Comparison of ENCODE assay signal across 9 cellular contexts in genomic region chr10:92849576-92850090, GRCh38. TPM values are rescaled to one million over a fixed set of nuclear protein-coding genes. Genes with fewer than 3 reads are reported as not detected.
DNase-seq lines count a peak whose midpoint lies in the region; ATAC-seq and TF ChIP-seq lines count a peak whose summit lies in the region.
"Had no signal": no experiment of that assay in that cellular context is flagged by ENCODE, and none has a peak within 500 bp of the region (broad histone marks: within the 10 kb centered on the region; RNA-seq: fewer than 3 reads in every experiment).

No MANE protein-coding gene starts in this region.

- no peak for ATAC-seq in activated naive CD8-positive, alpha-beta T cell treated with anti-CD3 and anti-CD28 coated beads, Interleukin-2, amount 50 U/mL, for 24 hours

- H3K4me3 Mint-ChIP-seq in activated naive CD8-positive, alpha-beta T cell treated with anti-CD3 and anti-CD28 coated beads, Interleukin-2, amount 50 U/mL, for 24 hours: peak overlapping the region; percentile 84

- H4K5ac ChIP-seq in mesendoderm (ENCODE audit: low read length): no peak overlapping the region

- no peak for DNase-seq in BJ (ENCODE audit: low read depth)
- no peak for DNase-seq in HFF-Myc (ENCODE audit: extremely low read depth, low read depth)
- no peak for DNase-seq in activated naive CD8-positive, alpha-beta T cell treated with anti-CD3 and anti-CD28 coated beads, Interleukin-2, amount 50 U/mL, for 24 hours
- DNase-seq in OCI-M2 (lab: John Stamatoyannopoulos, UW; ENCODE audit: unreplicated experiment): no peak
- DNase-seq in Ammon's horn (ENCODE audit: low spot score): no peak
- no peak for DNase-seq in mesendoderm
- DNase-seq in NCI-H345 (lab: John Stamatoyannopoulos, UW): no peak
- DNase-seq: NCI-H1105 had no signal

- H3K79me1 ChIP-seq in mesendoderm (ENCODE audit: low read length): no peaks in the 10 kb centered on the region

- H3K9me3 ChIP-seq in mucosa of rectum (ENCODE audit: control insufficient read depth in 2 of 2, low read length in 2 of 2): no peaks in the 10 kb centered on the region

- TF ChIP-seq CTCF in BJ (IDR thresholded peaks at IDR 0.05; ENCODE audit: insufficient read depth, low read depth, low read length) (no peak), HFF-Myc (IDR thresholded peaks at IDR 0.05; ENCODE audit: low read depth, low read length, missing control alignments) (no peak)

- H3K4me3 ChIP-seq in BJ (ENCODE audit: low read depth, low read length) (peak overlapping the region; percentile 95; the same call in 1 of the 2 replicates), HFF-Myc (replicated peaks; ENCODE audit: low read depth, low read length) (peak overlapping the region; percentile 85), mucosa of rectum (ENCODE audit: low read length in 2 of 2) (peak overlapping the region; percentile 80 to 86), mesendoderm (ENCODE audit: low read length) (no peak overlapping the region)

- H3K36me3 ChIP-seq in BJ (ENCODE audit: control insufficient read depth, insufficient read depth, low read length): no peaks in the 10 kb centered on the region
- no peaks in the 10 kb centered on the region for H3K36me3 ChIP-seq in mucosa of rectum (ENCODE audit: control insufficient read depth in 2 of 2, insufficient read depth in 2 of 2, low read length in 2 of 2)
- H3K36me3 ChIP-seq in mesendoderm (ENCODE audit: control insufficient read depth, insufficient read depth, low read length): no peaks in the 10 kb centered on the region

- no peak overlapping the region for H3K18ac ChIP-seq in mesendoderm (ENCODE audit: low read length)

- no peaks in the 10 kb centered on the region for H3K9me3 Mint-ChIP-seq in activated naive CD8-positive, alpha-beta T cell treated with anti-CD3 and anti-CD28 coated beads, Interleukin-2, amount 50 U/mL, for 24 hours

- H3K27ac ChIP-seq in mucosa of rectum (ENCODE audit: low read depth in 2 of 2, low read length in 2 of 2) (no peak overlapping the region), mesendoderm (ENCODE audit: low read depth, low read length) (no peak overlapping the region)

- H2AK5ac ChIP-seq in mesendoderm (ENCODE audit: low read length): no peak overlapping the region

- peaks cover 36% of the 10 kb centered on the region for H3K4me1 Mint-ChIP-seq in activated naive CD8-positive, alpha-beta T cell treated with anti-CD3 and anti-CD28 coated beads, Interleukin-2, amount 50 U/mL, for 24 hours

- H3K23ac ChIP-seq in mesendoderm (ENCODE audit: low read length): no peak overlapping the region

- no peak overlapping the region for H4K8ac ChIP-seq in mesendoderm (ENCODE audit: low read depth, low read length)

- CTCF ChIA-PET in BJ (lab: Yijun Ruan, JAX): interaction anchor here (1.0 to 1.5 kb wide), 4 partner anchors 9 to 276 kb away, joined by 3 to 4 read pairs (median 4); partner anchors contain the start of gene IDE

- H3K79me2 ChIP-seq in mesendoderm (ENCODE audit: control insufficient read depth, insufficient read depth, low read length): no peaks in the 10 kb centered on the region

- H3K4me1 ChIP-seq in mucosa of rectum (ENCODE audit: control insufficient read depth in 2 of 2, insufficient read depth in 2 of 2, low read length in 2 of 2) (peaks cover 6 to 11% of the 10 kb centered on the region in 2 donors), mesendoderm (ENCODE audit: control insufficient read depth, low read depth, low read length) (no peaks in the 10 kb centered on the region)

- no peak overlapping the region for H3K4me2 ChIP-seq in mesendoderm (ENCODE audit: low read length)

- H3K36me3 Mint-ChIP-seq in activated naive CD8-positive, alpha-beta T cell treated with anti-CD3 and anti-CD28 coated beads, Interleukin-2, amount 50 U/mL, for 24 hours (ENCODE audit: low read depth): peaks cover 3% of the 10 kb centered on the region

- H2BK120ac ChIP-seq in mesendoderm (ENCODE audit: low read depth, low read length): no peak overlapping the region

- peak overlapping the region; percentile 79 for H3K27ac Mint-ChIP-seq in activated naive CD8-positive, alpha-beta T cell treated with anti-CD3 and anti-CD28 coated beads, Interleukin-2, amount 50 U/mL, for 24 hours

- H3K27me3 ChIP-seq in BJ (ENCODE audit: control insufficient read depth, insufficient read depth, low read length) (no peaks in the 10 kb centered on the region), mucosa of rectum (ENCODE audit: control insufficient read depth in 2 of 2, insufficient read depth in 2 of 2, low read length in 2 of 2) (no peaks in the 10 kb centered on the region), mesendoderm (ENCODE audit: insufficient read depth, low read length, poor library complexity) (peaks cover 7% of the 10 kb centered on the region)

- no peak overlapping the region for H2BK5ac ChIP-seq in mesendoderm (ENCODE audit: low read length)

- POLR2A ChIA-PET in BJ (lab: Charles Lee): interaction anchor here (0.5 kb wide), 1 partner anchor 10 kb away, joined by 6 read pairs; no protein-coding TSS in a partner anchor

- H2BK15ac ChIP-seq in mesendoderm (replicated peaks; ENCODE audit: low read depth): no peak overlapping the region

- WGBS in mesendoderm (ENCODE audit: extremely low coverage, insufficient coverage, low lambda C conversion rate): no CpG with 5 or more reads among the region's 2 CpGs

- no peak overlapping the region for H3K4ac ChIP-seq in mesendoderm (ENCODE audit: low read depth, low read length)

- H3K27me3 Mint-ChIP-seq in activated naive CD8-positive, alpha-beta T cell treated with anti-CD3 and anti-CD28 coated beads, Interleukin-2, amount 50 U/mL, for 24 hours: no peaks in the 10 kb centered on the region

- peak overlapping the region in 1 of 2 donors; percentile 77 for H3K9ac ChIP-seq in mucosa of rectum (ENCODE audit: low read depth in 1 of 2, low read length in 2 of 2)
- H3K9ac ChIP-seq in mesendoderm (ENCODE audit: low read length): no peak overlapping the region

- H3K56ac ChIP-seq in mesendoderm (ENCODE audit: low read length): no peak overlapping the region

RNA-seq across cellular contexts. Expression of gene EXOC6, which starts 1.3 kb away (rescaled TPM):
- 9.6 and 23.8 TPM in 2 replicates for polyA plus RNA-seq in BJ (2011; rRNA removed)
- 13.7 and 26.6 TPM in 2 replicates for polyA minus RNA-seq in BJ (2011; rRNA and poly(A)+ RNA removed)
- polyA plus RNA-seq in mesendoderm (2013, experiment 1 of 2): 5.3 TPM
- 5.2 TPM for polyA plus RNA-seq in mesendoderm (2013, experiment 2 of 2)
